ENCODE assay signal across 1 cellular context in genomic region chr19:6532244-6532999, GRCh38.
A peak's percentile ranks its signal among the peaks of the same experiment; 100 is the strongest.
TF ChIP-seq lines count a peak whose summit lies in the region.

No MANE protein-coding gene starts in this region.

TF ChIP-seq in HEK293, 187 proteins besides CTCF, POLR2A, EP300 and RAD21 (continued from another document and continues in another):
- TF ChIP-seq ZNF354C (tag by site-specific recombination; IDR thresholded peaks at IDR 0.05; ENCODE audit: borderline replicate concordance, low read depth), result no peak
- TF ChIP-seq ZNF169 (tag by site-specific recombination; IDR thresholded peaks at IDR 0.05), result 0 out of 2 replicates have a peak, but pooled peaks have one; percentile 49
- TF ChIP-seq ZNF837 (tag by site-specific recombination; IDR thresholded peaks at IDR 0.05), result no peak
- TF ChIP-seq GLIS1 (tag by site-specific recombination; IDR thresholded peaks at IDR 0.05), result peak; percentile 62; the same call in 1 of the 2 replicates
- no peak for TF ChIP-seq ZNF521 (tag by site-specific recombination; IDR thresholded peaks at IDR 0.05)
- no peak for TF ChIP-seq KLF10 (tag by site-specific recombination; IDR thresholded peaks at IDR 0.05)
- TF ChIP-seq ZNF707 (tag by site-specific recombination; IDR thresholded peaks at IDR 0.05), result no peak
- peak; percentile 33; the same call in 1 of the 2 replicates for TF ChIP-seq ZBTB21 (tag by site-specific recombination; IDR thresholded peaks at IDR 0.05)
- TF ChIP-seq TRIM28 (IDR thresholded peaks at IDR 0.05; ENCODE audit: borderline replicate concordance, low read length), result no peak
- TF ChIP-seq ZNF704 (tag by site-specific recombination; IDR thresholded peaks at IDR 0.05), result no peak
- TF ChIP-seq ZXDB (tag by site-specific recombination; IDR thresholded peaks at IDR 0.05), result peak; percentile 32; the same call in 1 of the 2 replicates
- TF ChIP-seq ZNF514 (tag by site-specific recombination; IDR thresholded peaks at IDR 0.05), result no peak
- peak; percentile 69 for TF ChIP-seq PATZ1 (tag by site-specific recombination; IDR thresholded peaks at IDR 0.05)
- TF ChIP-seq ZNF561 (tag by site-specific recombination; IDR thresholded peaks at IDR 0.05; ENCODE audit: borderline replicate concordance), result no peak
- no peak for TF ChIP-seq ZNF223 (tag by site-specific recombination; IDR thresholded peaks at IDR 0.05)
- TF ChIP-seq ZNF18 (tag by site-specific recombination; IDR thresholded peaks at IDR 0.05), result no peak
- TF ChIP-seq ZSCAN16 (tag by site-specific recombination; IDR thresholded peaks at IDR 0.05), result no peak
- TF ChIP-seq ZNF776 (tag by site-specific recombination; IDR thresholded peaks at IDR 0.05; ENCODE audit: borderline replicate concordance), result peak; percentile 52; the same call in 1 of the 2 replicates
- no peak for TF ChIP-seq FEZF1 (tag by site-specific recombination; IDR thresholded peaks at IDR 0.05)
- peak; percentile 89 for TF ChIP-seq RBAK (tag by site-specific recombination; IDR thresholded peaks at IDR 0.05)
- no peak for TF ChIP-seq ZNF335 (tag by site-specific recombination; conservative IDR thresholded peaks at IDR 0.05)
- TF ChIP-seq ZBTB7A (tag by site-specific recombination; IDR thresholded peaks at IDR 0.05; ENCODE audit: low read depth), result peak; percentile 99
- TF ChIP-seq ZNF211 (tag by site-specific recombination; IDR thresholded peaks at IDR 0.05; ENCODE audit: low read depth), result peak; percentile 31; the same call in 1 of the 2 replicates
- no peak for TF ChIP-seq ZNF174 (tag by site-specific recombination; IDR thresholded peaks at IDR 0.05)
- TF ChIP-seq KLF1 (tag by site-specific recombination; IDR thresholded peaks at IDR 0.05), result peak; percentile 46
- TF ChIP-seq ZBTB49 (tag by site-specific recombination; IDR thresholded peaks at IDR 0.05; ENCODE audit: low read depth), result no peak
- no peak for TF ChIP-seq ZNF433 (tag by site-specific recombination; IDR thresholded peaks at IDR 0.05; ENCODE audit: low read depth)
- TF ChIP-seq ZNF398 (tag by site-specific recombination; IDR thresholded peaks at IDR 0.05), result peak; percentile 37
- TF ChIP-seq SP7 (tag by site-specific recombination; IDR thresholded peaks at IDR 0.05), result no peak; the same call in 1 of the 2 replicates
- TF ChIP-seq HOXA7 (CRISPR knock-in tag; IDR thresholded peaks at IDR 0.05; ENCODE audit: borderline replicate concordance), result no peak
- peak; percentile 84; the same call in 1 of the 2 replicates for TF ChIP-seq ZNF645 (tag by site-specific recombination; IDR thresholded peaks at IDR 0.05)
- peak; percentile 53; the same call in 1 of the 2 replicates for TF ChIP-seq ZBTB17 (tag by site-specific recombination; IDR thresholded peaks at IDR 0.05)
- no peak for TF ChIP-seq ZNF426 (tag by site-specific recombination; IDR thresholded peaks at IDR 0.05)
- no peak; the same call in 1 of the 2 replicates for TF ChIP-seq ZNF394 (tag by site-specific recombination; IDR thresholded peaks at IDR 0.05; ENCODE audit: borderline replicate concordance)
- TF ChIP-seq ZNF157 (tag by site-specific recombination; IDR thresholded peaks at IDR 0.05), result peak; percentile 69
- no peak for TF ChIP-seq ZNF140 (tag by site-specific recombination; IDR thresholded peaks at IDR 0.05)
- no peak for TF ChIP-seq ZNF292 (tag by site-specific recombination; IDR thresholded peaks at IDR 0.05; ENCODE audit: borderline replicate concordance, low read depth)
- no peak for TF ChIP-seq ZNF121 (tag by site-specific recombination; IDR thresholded peaks at IDR 0.05)
- no peak for TF ChIP-seq PRDM10 (tag by site-specific recombination; IDR thresholded peaks at IDR 0.05)
- TF ChIP-seq ZSCAN30 (tag by site-specific recombination; IDR thresholded peaks at IDR 0.05), result no peak
- no peak for TF ChIP-seq GLI2 (tag by site-specific recombination; IDR thresholded peaks at IDR 0.05; ENCODE audit: borderline replicate concordance, low read depth)
- TF ChIP-seq ZNF639 (tag by site-specific recombination; IDR thresholded peaks at IDR 0.05), result peak; percentile 86
- TF ChIP-seq PRDM4 (tag by site-specific recombination; IDR thresholded peaks at IDR 0.05), result no peak
- no peak for TF ChIP-seq HOXC10 (CRISPR knock-in tag; IDR thresholded peaks at IDR 0.05)
- TF ChIP-seq ZNF133 (tag by site-specific recombination; IDR thresholded peaks at IDR 0.05), result 0 out of 2 replicates have a peak, but pooled peaks have one; percentile 23
- 0 out of 2 replicates have a peak, but pooled peaks have one; percentile 59 for TF ChIP-seq ZBTB48 (tag by site-specific recombination; IDR thresholded peaks at IDR 0.05)
